28 cellular contexts compared by ENCODE assay signal in the genomic region with DNA sequence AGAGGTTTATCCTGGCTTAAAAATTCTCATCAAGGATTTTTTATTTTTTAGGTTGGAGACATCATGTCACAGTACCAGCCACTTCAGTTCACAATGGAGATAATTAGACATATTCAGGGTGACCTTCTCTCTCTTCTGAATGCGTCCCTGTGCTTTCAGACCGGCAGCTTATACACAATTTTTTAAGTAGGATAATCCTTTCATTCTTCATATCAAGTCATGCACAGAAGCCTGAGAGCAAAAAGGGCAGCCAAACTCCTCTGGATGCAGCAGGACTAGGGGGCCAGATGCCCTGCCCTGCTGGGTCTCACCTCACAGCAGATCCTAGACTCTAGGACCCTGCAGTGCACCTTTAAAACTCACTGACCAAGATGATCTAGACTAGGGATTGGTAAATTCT.
"Had no signal": no experiment of that assay in that cellular context is flagged by ENCODE, and none has a peak within 500 bp of the region (broad histone marks: within the 10 kb centered on the region; RNA-seq: fewer than 3 reads in every experiment).

No MANE protein-coding gene starts in this region.

- H3K9me3 ChIP-seq: left lung, lower lobe of right lung, ovary, stomach, testis, thyroid gland, transverse colon, upper lobe of left lung, vagina had no signal

- H3K4me1 ChIP-seq: left lung, lower lobe of right lung, stomach, testis, thyroid gland, transverse colon, upper lobe of left lung, vagina had no signal

- H3K27ac ChIP-seq: left lung, lower lobe of right lung, skin epidermis, stomach, testis, thyroid gland, transverse colon, upper lobe of left lung, vagina had no signal

- H3K4me3 ChIP-seq: left lung, lower lobe of right lung, ovary, skin epidermis, stomach, testis, thyroid gland, transverse colon, upper lobe of left lung, vagina had no signal

- ATAC-seq: left colon; left lung; lower lobe of right lung; natural killer cell; right cardiac atrium; sciatic nerve; stimulated activated naive B cell treated with anti-CD40 and anti-IgM and Interleukin-4, amounts not matched to agents 10 μg/mL and 1 μg/mL and 100 μg/mL, for 72 hours; stimulated activated naive CD8-positive, alpha-beta T cell treated with anti-CD3 and anti-CD28 coated beads, Interleukin-15, Interleukin-2, amounts not matched to agents 100 U/mL and 50 U/mL, for 24 hours had no signal

- H3K27ac Mint-ChIP-seq: mesothelial cell of epicardium; naive B cell; natural killer cell; nephron progenitor cell; progenitor cell of endocrine pancreas; stimulated activated naive B cell treated with anti-CD40 and anti-IgM and Interleukin-4, amounts not matched to agents 10 μg/mL and 1 μg/mL and 100 μg/mL, for 72 hours had no signal

- H3K4me1 Mint-ChIP-seq: naive B cell; natural killer cell; stimulated activated naive B cell treated with anti-CD40 and anti-IgM and Interleukin-4, amounts not matched to agents 10 μg/mL and 1 μg/mL and 100 μg/mL, for 72 hours had no signal

- H3K36me3 Mint-ChIP-seq: mesothelial cell of epicardium; natural killer cell; stimulated activated naive B cell treated with anti-CD40 and anti-IgM and Interleukin-4, amounts not matched to agents 10 μg/mL and 1 μg/mL and 100 μg/mL, for 72 hours had no signal

- H3K36me3 ChIP-seq: left lung, lower lobe of right lung, ovary, stomach, thyroid gland, transverse colon, upper lobe of left lung, vagina had no signal

- H3K4me3 Mint-ChIP-seq: mesothelial cell of epicardium; naive B cell; natural killer cell; nephron progenitor cell; stimulated activated naive B cell treated with anti-CD40 and anti-IgM and Interleukin-4, amounts not matched to agents 10 μg/mL and 1 μg/mL and 100 μg/mL, for 72 hours had no signal

- H3K27me3 ChIP-seq: left lung, ovary, testis, thyroid gland, transverse colon, upper lobe of left lung, vagina had no signal

- H3K27me3 Mint-ChIP-seq: progenitor cell of endocrine pancreas had no signal

- DNase-seq: hippocampal formation; kidney; left colon; left lung; lower lobe of right lung; mammary epithelial cell; mesenchymal stem cell; naive B cell; natural killer cell; nephron progenitor cell; ovary; right cardiac atrium; stimulated activated CD4-positive, alpha-beta T cell treated with anti-CD3 and anti-CD28 coated beads, Interleukin-12 subunit alpha, Interleukin-12 subunit beta, amount 100 ng/mL, for 4 hours; stimulated activated CD4-positive, alpha-beta T cell treated with anti-CD3 and anti-CD28 coated beads, Interleukin-15, amount 100 ng/mL, for 24 hours; stimulated activated CD4-positive, alpha-beta T cell treated with anti-CD3 and anti-CD28 coated beads, Interleukin-2, amount 100 ng/mL, for 24 hours; stimulated activated CD4-positive, alpha-beta T cell treated with anti-CD3 and anti-CD28 coated beads, Interleukin-4, amount 100 ng/mL, for 1 hour; stimulated activated naive B cell treated with anti-CD40 and anti-IgM and Interleukin-4, amounts not matched to agents 10 μg/mL and 1 μg/mL and 100 μg/mL, for 72 hours; stimulated activated naive CD8-positive, alpha-beta T cell treated with anti-CD3 and anti-CD28 coated beads, Interleukin-15, Interleukin-2, amounts not matched to agents 100 U/mL and 50 U/mL, for 24 hours; stomach; testis; thyroid gland; transverse colon had no signal
